In genomic region chr15:60589728-60590127, GRCh38 we compare ENCODE assay signal across 11 cellular contexts.
DNase-seq lines count a peak whose midpoint lies in the region; ATAC-seq, FAIRE-seq and TF ChIP-seq lines count a peak whose summit lies in the region.
"Had no signal": no experiment of that assay in that cellular context is flagged by ENCODE, and none has a peak within 500 bp of the region (broad histone marks: within the 10 kb centered on the region; RNA-seq: fewer than 3 reads in every experiment).

No MANE protein-coding gene starts in this region.

- H3K27ac ChIP-seq in CD4-positive, CD25-positive, alpha-beta regulatory T cell (ENCODE audit: insufficient read depth, low read length, poor library complexity, severe bottlenecking) = peak overlapping the region; percentile 95

- H3K4me1 ChIP-seq in CD4-positive, CD25-positive, alpha-beta regulatory T cell (ENCODE audit: control insufficient read depth, insufficient read depth, low read length, poor library complexity, severe bottlenecking) = peaks cover 64% of the 10 kb centered on the region
- H3K4me1 ChIP-seq: uterus had no signal

- H3K4me3 ChIP-seq in CD4-positive, CD25-positive, alpha-beta regulatory T cell (ENCODE audit: low read depth, low read length) = peak overlapping the region; percentile 99
- H3K4me3 ChIP-seq in HFF-Myc (replicated peaks; ENCODE audit: low read depth, low read length) = no peak overlapping the region
- H3K4me3 ChIP-seq: mucosa of descending colon had no signal

- H3K4me1 Mint-ChIP-seq in CD4-positive, CD25-positive, alpha-beta regulatory T cell = peaks cover 22 to 64% (median 48%) of the 10 kb centered on the region in 4 donors
- peaks cover 53% of the 10 kb centered on the region for H3K4me1 Mint-ChIP-seq in central memory CD8-positive, alpha-beta T cell
- peaks cover 30 to 68% (median 64%) of the 10 kb centered on the region in 4 donors for H3K4me1 Mint-ChIP-seq in naive thymus-derived CD8-positive, alpha-beta T cell

- peak overlapping the region; percentile 91 to 94 (median 93) for H3K27ac Mint-ChIP-seq in CD4-positive, CD25-positive, alpha-beta regulatory T cell
- peak overlapping the region; percentile 90 for H3K27ac Mint-ChIP-seq in central memory CD8-positive, alpha-beta T cell (ENCODE audit: low read depth)
- peak overlapping the region; percentile 77 to 98 (median 89) for H3K27ac Mint-ChIP-seq in naive thymus-derived CD8-positive, alpha-beta T cell

- no peak for DNase-seq in CD4-positive, CD25-positive, alpha-beta regulatory T cell
- DNase-seq in HFF-Myc (ENCODE audit: extremely low read depth, low read depth) (peak; percentile 20), RKO (ENCODE audit: low spot score) (no peak), H54 (ENCODE audit: insufficient read length, low spot score) (no peak)
- no peak for DNase-seq in central memory CD8-positive, alpha-beta T cell (ENCODE audit: low spot score in 2 of 2)
- DNase-seq in naive thymus-derived CD8-positive, alpha-beta T cell = no peak
- DNase-seq in stimulated activated CD4-positive, alpha-beta T cell treated with anti-CD3 and anti-CD28 coated beads, Interleukin-4, amount 100 ng/mL, for 1 hour = no peak
- DNase-seq in stimulated activated CD4-positive, alpha-beta T cell treated with anti-CD3 and anti-CD28 coated beads, Interleukin-1b, Interleukin-23, amount 100 ng/mL, for 48 hours = no peak
- DNase-seq: uterus had no signal

- TF ChIP-seq CTCF in HFF-Myc (IDR thresholded peaks at IDR 0.05; ENCODE audit: low read depth, low read length, missing control alignments) = no peak

- H3K9me3 Mint-ChIP-seq in CD4-positive, CD25-positive, alpha-beta regulatory T cell = peaks cover 0 to 2% (median 0%) of the 10 kb centered on the region in 7 donors
- H3K9me3 Mint-ChIP-seq in central memory CD8-positive, alpha-beta T cell = no peaks in the 10 kb centered on the region
- H3K9me3 Mint-ChIP-seq in naive thymus-derived CD8-positive, alpha-beta T cell = no peaks in the 10 kb centered on the region

- H3K27me3 Mint-ChIP-seq in CD4-positive, CD25-positive, alpha-beta regulatory T cell = peaks cover 5% of the 10 kb centered on the region
- no peaks in the 10 kb centered on the region for H3K27me3 Mint-ChIP-seq in central memory CD8-positive, alpha-beta T cell
- H3K27me3 Mint-ChIP-seq in naive thymus-derived CD8-positive, alpha-beta T cell = peaks cover 0 to 9% (median 0%) of the 10 kb centered on the region in 5 donors

- no peak for TF ChIP-seq POLR2A in H54 (IDR thresholded peaks at IDR 0.05; ENCODE audit: low read depth, low read length)

- no peaks in the 10 kb centered on the region for H3K36me3 ChIP-seq in CD4-positive, CD25-positive, alpha-beta regulatory T cell (ENCODE audit: control insufficient read depth, insufficient read depth, low read length)
- H3K36me3 ChIP-seq: uterus had no signal

- no peak for ATAC-seq in CD4-positive, CD25-positive, alpha-beta regulatory T cell (ENCODE audit: low read depth in 2 of 2)
- no peak for ATAC-seq in central memory CD8-positive, alpha-beta T cell (replicated peaks; ENCODE audit: extremely low read depth, poor library complexity, severe bottlenecking)
- ATAC-seq in naive thymus-derived CD8-positive, alpha-beta T cell = no peak
- ATAC-seq: mucosa of descending colon had no signal

- no peaks in the 10 kb centered on the region for H3K36me3 Mint-ChIP-seq in CD4-positive, CD25-positive, alpha-beta regulatory T cell
- peaks cover 19% of the 10 kb centered on the region for H3K36me3 Mint-ChIP-seq in central memory CD8-positive, alpha-beta T cell (ENCODE audit: insufficient read depth)
- no peaks in the 10 kb centered on the region for H3K36me3 Mint-ChIP-seq in naive thymus-derived CD8-positive, alpha-beta T cell

- H3K4me3 Mint-ChIP-seq in CD4-positive, CD25-positive, alpha-beta regulatory T cell = peak overlapping the region; percentile 89 to 98 (median 90)
- peak overlapping the region; percentile 82 for H3K4me3 Mint-ChIP-seq in central memory CD8-positive, alpha-beta T cell
- peak overlapping the region; percentile 79 to 93 (median 86) for H3K4me3 Mint-ChIP-seq in naive thymus-derived CD8-positive, alpha-beta T cell

- no peaks in the 10 kb centered on the region for H3K27me3 ChIP-seq in CD4-positive, CD25-positive, alpha-beta regulatory T cell (ENCODE audit: control insufficient read depth, insufficient read depth, low read length)
- H3K27me3 ChIP-seq: uterus had no signal

- no peaks in the 10 kb centered on the region for H3K9me3 ChIP-seq in CD4-positive, CD25-positive, alpha-beta regulatory T cell (ENCODE audit: control insufficient read depth in 2 of 2, low read length in 2 of 2)
- H3K9me3 ChIP-seq: mucosa of descending colon, uterus had no signal

- POLR2A ChIA-PET in naive thymus-derived CD8-positive, alpha-beta T cell (lab: Charles Lee) = interaction anchor here (0.9 to 1.8 kb wide), 3 partner anchors 9 to 69 kb away, joined by 3 to 5 read pairs (median 4); no protein-coding TSS in a partner anchor

- no peak for FAIRE-seq in H54 (lab: Jason Lieb, UNC)
- FAIRE-seq: GM19239 had no signal
